2 cellular contexts compared by ENCODE assay signal in the genomic region with DNA sequence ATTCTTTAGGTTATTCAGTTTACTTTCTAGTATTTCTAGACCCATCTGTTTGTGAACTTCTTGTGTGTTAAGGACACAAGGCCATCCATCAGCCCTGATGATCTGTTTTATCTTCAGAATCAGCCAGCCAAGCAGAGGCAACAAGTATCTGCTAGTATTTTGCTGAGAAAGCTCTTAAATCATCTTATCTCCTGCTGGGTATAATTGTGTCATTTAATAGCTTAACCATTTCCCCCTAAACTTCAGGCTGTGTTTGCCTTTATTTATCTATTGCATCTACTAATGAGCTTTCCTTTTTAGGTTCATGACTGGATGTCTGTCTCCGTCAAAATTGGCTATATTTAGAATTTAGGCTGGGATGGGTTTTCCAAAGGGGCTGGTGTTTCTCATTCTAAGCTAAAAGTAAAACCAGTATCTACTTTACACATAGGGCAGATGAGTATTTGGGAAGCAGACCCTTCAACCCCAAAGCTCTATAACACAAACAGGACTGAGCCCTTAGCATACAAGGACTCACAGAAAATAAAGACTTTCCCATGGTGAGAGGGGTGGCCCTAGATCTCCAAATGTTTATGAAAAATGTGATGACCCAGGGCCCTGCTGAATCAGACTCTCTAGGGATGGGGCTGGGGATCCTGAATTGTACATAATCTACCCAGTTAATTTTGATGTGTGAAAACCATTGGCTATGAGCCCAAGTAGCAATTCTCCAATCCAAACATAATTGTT.
TF ChIP-seq lines count a peak whose summit lies in the region.

No MANE protein-coding gene starts in this region.

TF ChIP-seq in A549, 52 proteins besides CTCF, POLR2A, EP300 and RAD21 (continued from another document):
- TF ChIP-seq SMC3 (IDR thresholded peaks at IDR 0.05) (no peak), RFX5 (IDR thresholded peaks at IDR 0.05) (no peak), FOSL2 (IDR thresholded peaks at IDR 0.05) (no peak), FOSL2 (CRISPR knock-in tag; IDR thresholded peaks at IDR 0.05) (peak; percentile 36; the same call in 1 of the 2 replicates), HEYL (CRISPR knock-in tag; IDR thresholded peaks at IDR 0.05) (no peak), HDAC2 (IDR thresholded peaks at IDR 0.05) (no peak), MAFK (IDR thresholded peaks at IDR 0.05; ENCODE audit: partially characterized antibody) (peak; percentile 34), GATA3 (IDR thresholded peaks at IDR 0.05; ENCODE audit: borderline replicate concordance) (peak; percentile 82), CBX8 (IDR thresholded peaks at IDR 0.05) (no peak), ZC3H11A (IDR thresholded peaks at IDR 0.05) (no peak), SREBF2 (IDR thresholded peaks at IDR 0.05) (no peak), HOXB5 (CRISPR knock-in tag; IDR thresholded peaks at IDR 0.05) (no peak), TFCP2L1 (CRISPR knock-in tag; IDR thresholded peaks at IDR 0.05) (no peak), ZFP36 (IDR thresholded peaks at IDR 0.05; ENCODE audit: borderline replicate concordance, partially characterized antibody) (no peak), BHLHE40 (IDR thresholded peaks at IDR 0.05; ENCODE audit: low read depth, low read length) (no peak), KDM5A (IDR thresholded peaks at IDR 0.05) (no peak), EHF (CRISPR knock-in tag; IDR thresholded peaks at IDR 0.05) (no peak), FOSB (CRISPR knock-in tag; IDR thresholded peaks at IDR 0.05) (no peak), CHD2 (IDR thresholded peaks at IDR 0.05; ENCODE audit: low read length, partially characterized antibody) (no peak), MAZ (IDR thresholded peaks at IDR 0.05; ENCODE audit: borderline replicate concordance, low read depth, low read length) (no peak), JUNB (IDR thresholded peaks at IDR 0.05) (peak; percentile 44), ESRRA (IDR thresholded peaks at IDR 0.05; ENCODE audit: borderline replicate concordance, low read length) (no peak), RARB (CRISPR knock-in tag; IDR thresholded peaks at IDR 0.05) (no peak), ZSCAN20 (CRISPR knock-in tag; IDR thresholded peaks at IDR 0.05) (no peak), FOXS1 (CRISPR knock-in tag; IDR thresholded peaks at IDR 0.05) (no peak), NR3C1 (IDR thresholded peaks at IDR 0.05) (no peak), TP53 (CRISPR knock-in tag; IDR thresholded peaks at IDR 0.05) (no peak)
- TF ChIP-seq, protein P1, sequence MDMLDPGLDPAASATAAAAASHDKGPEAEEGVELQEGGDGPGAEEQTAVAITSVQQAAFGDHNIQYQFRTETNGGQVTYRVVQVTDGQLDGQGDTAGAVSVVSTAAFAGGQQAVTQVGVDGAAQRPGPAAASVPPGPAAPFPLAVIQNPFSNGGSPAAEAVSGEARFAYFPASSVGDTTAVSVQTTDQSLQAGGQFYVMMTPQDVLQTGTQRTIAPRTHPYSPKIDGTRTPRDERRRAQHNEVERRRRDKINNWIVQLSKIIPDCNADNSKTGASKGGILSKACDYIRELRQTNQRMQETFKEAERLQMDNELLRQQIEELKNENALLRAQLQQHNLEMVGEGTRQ (IDR thresholded peaks at IDR 0.05) = no peak
- TF ChIP-seq, protein P2, sequence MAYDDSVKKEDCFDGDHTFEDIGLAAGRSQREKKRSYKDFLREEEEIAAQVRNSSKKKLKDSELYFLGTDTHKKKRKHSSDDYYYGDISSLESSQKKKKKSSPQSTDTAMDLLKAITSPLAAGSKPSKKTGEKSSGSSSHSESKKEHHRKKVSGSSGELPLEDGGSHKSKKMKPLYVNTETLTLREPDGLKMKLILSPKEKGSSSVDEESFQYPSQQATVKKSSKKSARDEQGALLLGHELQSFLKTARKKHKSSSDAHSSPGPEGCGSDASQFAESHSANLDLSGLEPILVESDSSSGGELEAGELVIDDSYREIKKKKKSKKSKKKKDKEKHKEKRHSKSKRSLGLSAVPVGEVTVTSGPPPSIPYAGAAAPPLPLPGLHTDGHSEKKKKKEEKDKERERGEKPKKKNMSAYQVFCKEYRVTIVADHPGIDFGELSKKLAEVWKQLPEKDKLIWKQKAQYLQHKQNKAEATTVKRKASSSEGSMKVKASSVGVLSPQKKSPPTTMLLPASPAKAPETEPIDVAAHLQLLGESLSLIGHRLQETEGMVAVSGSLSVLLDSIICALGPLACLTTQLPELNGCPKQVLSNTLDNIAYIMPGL (CRISPR knock-in tag; IDR thresholded peaks at IDR 0.05; ENCODE audit: borderline replicate concordance) = no peak
- TF ChIP-seq, protein P3, sequence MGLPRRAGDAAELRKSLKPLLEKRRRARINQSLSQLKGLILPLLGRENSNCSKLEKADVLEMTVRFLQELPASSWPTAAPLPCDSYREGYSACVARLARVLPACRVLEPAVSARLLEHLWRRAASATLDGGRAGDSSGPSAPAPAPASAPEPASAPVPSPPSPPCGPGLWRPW (IDR thresholded peaks at IDR 0.05) = no peak
- TF ChIP-seq, protein P4, sequence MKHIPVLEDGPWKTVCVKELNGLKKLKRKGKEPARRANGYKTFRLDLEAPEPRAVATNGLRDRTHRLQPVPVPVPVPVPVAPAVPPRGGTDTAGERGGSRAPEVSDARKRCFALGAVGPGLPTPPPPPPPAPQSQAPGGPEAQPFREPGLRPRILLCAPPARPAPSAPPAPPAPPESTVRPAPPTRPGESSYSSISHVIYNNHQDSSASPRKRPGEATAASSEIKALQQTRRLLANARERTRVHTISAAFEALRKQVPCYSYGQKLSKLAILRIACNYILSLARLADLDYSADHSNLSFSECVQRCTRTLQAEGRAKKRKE (CRISPR knock-in tag; IDR thresholded peaks at IDR 0.05; ENCODE audit: low read depth) = no peak
TF ChIP-seq in A549: peak in this region for 5.

TF ChIP-seq in SK-N-SH, 30 proteins besides CTCF, POLR2A, EP300 and RAD21 (continued from another document):
- TF ChIP-seq, protein P5, sequence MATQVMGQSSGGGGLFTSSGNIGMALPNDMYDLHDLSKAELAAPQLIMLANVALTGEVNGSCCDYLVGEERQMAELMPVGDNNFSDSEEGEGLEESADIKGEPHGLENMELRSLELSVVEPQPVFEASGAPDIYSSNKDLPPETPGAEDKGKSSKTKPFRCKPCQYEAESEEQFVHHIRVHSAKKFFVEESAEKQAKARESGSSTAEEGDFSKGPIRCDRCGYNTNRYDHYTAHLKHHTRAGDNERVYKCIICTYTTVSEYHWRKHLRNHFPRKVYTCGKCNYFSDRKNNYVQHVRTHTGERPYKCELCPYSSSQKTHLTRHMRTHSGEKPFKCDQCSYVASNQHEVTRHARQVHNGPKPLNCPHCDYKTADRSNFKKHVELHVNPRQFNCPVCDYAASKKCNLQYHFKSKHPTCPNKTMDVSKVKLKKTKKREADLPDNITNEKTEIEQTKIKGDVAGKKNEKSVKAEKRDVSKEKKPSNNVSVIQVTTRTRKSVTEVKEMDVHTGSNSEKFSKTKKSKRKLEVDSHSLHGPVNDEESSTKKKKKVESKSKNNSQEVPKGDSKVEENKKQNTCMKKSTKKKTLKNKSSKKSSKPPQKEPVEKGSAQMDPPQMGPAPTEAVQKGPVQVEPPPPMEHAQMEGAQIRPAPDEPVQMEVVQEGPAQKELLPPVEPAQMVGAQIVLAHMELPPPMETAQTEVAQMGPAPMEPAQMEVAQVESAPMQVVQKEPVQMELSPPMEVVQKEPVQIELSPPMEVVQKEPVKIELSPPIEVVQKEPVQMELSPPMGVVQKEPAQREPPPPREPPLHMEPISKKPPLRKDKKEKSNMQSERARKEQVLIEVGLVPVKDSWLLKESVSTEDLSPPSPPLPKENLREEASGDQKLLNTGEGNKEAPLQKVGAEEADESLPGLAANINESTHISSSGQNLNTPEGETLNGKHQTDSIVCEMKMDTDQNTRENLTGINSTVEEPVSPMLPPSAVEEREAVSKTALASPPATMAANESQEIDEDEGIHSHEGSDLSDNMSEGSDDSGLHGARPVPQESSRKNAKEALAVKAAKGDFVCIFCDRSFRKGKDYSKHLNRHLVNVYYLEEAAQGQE (IDR thresholded peaks at IDR 0.05; ENCODE audit: low read depth, low read length) = no peak
- TF ChIP-seq, protein P1 (IDR thresholded peaks at IDR 0.05; ENCODE audit: borderline replicate concordance, low read depth, low read length) = no peak
- TF ChIP-seq RCOR1 (IDR thresholded peaks at IDR 0.05; ENCODE audit: low read length) (peak; percentile 58; the same call in 1 of the 2 replicates), POLR2AphosphoS5 (IDR thresholded peaks at IDR 0.05; ENCODE audit: low read depth, low read length) (0 out of 2 replicates have a peak, but pooled peaks have one; percentile 26), TCF12 (IDR thresholded peaks at IDR 0.05) (peak; percentile 47; the same call in 1 of the 2 replicates), FOXM1 (IDR thresholded peaks at IDR 0.05; ENCODE audit: low read depth) (no peak), MXI1 (IDR thresholded peaks at IDR 0.05; ENCODE audit: low read depth, low read length) (no peak), MEF2A (IDR thresholded peaks at IDR 0.05; ENCODE audit: borderline replicate concordance, low read depth) (no peak), CHD2 (IDR thresholded peaks at IDR 0.05; ENCODE audit: low read length, partially characterized antibody) (peak; percentile 13), SMC3 (IDR thresholded peaks at IDR 0.05; ENCODE audit: low read depth, low read length) (no peak), JUND (IDR thresholded peaks at IDR 0.05) (no peak), RXRA (IDR thresholded peaks at IDR 0.05; ENCODE audit: borderline replicate concordance, low read depth) (no peak), GATA2 (CRISPR knock-in tag; IDR thresholded peaks at IDR 0.05) (peak; percentile 69)
- TF ChIP-seq, protein P6, sequence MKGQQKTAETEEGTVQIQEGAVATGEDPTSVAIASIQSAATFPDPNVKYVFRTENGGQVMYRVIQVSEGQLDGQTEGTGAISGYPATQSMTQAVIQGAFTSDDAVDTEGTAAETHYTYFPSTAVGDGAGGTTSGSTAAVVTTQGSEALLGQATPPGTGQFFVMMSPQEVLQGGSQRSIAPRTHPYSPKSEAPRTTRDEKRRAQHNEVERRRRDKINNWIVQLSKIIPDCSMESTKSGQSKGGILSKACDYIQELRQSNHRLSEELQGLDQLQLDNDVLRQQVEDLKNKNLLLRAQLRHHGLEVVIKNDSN (IDR thresholded peaks at IDR 0.05; ENCODE audit: borderline replicate concordance, low read depth) = no peak
- TF ChIP-seq, protein P7, sequence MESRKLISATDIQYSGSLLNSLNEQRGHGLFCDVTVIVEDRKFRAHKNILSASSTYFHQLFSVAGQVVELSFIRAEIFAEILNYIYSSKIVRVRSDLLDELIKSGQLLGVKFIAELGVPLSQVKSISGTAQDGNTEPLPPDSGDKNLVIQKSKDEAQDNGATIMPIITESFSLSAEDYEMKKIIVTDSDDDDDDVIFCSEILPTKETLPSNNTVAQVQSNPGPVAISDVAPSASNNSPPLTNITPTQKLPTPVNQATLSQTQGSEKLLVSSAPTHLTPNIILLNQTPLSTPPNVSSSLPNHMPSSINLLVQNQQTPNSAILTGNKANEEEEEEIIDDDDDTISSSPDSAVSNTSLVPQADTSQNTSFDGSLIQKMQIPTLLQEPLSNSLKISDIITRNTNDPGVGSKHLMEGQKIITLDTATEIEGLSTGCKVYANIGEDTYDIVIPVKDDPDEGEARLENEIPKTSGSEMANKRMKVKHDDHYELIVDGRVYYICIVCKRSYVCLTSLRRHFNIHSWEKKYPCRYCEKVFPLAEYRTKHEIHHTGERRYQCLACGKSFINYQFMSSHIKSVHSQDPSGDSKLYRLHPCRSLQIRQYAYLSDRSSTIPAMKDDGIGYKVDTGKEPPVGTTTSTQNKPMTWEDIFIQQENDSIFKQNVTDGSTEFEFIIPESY (IDR thresholded peaks at IDR 0.05; ENCODE audit: borderline replicate concordance, low read depth) = no peak
- TF ChIP-seq, protein P8, sequence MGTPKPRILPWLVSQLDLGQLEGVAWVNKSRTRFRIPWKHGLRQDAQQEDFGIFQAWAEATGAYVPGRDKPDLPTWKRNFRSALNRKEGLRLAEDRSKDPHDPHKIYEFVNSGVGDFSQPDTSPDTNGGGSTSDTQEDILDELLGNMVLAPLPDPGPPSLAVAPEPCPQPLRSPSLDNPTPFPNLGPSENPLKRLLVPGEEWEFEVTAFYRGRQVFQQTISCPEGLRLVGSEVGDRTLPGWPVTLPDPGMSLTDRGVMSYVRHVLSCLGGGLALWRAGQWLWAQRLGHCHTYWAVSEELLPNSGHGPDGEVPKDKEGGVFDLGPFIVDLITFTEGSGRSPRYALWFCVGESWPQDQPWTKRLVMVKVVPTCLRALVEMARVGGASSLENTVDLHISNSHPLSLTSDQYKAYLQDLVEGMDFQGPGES (IDR thresholded peaks at IDR 0.05; ENCODE audit: low read depth, low read length) = no peak
- TF ChIP-seq, protein P9, sequence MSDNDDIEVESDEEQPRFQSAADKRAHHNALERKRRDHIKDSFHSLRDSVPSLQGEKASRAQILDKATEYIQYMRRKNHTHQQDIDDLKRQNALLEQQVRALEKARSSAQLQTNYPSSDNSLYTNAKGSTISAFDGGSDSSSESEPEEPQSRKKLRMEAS (IDR thresholded peaks at IDR 0.05; ENCODE audit: low read depth) = no peak
